In genomic region chr12:112063264-112063663, GRCh38 we compare ENCODE assay signal across 22 cellular contexts. TPM values are rescaled to one million over a fixed set of nuclear protein-coding genes. Genes with fewer than 3 reads are reported as not detected.
DNase-seq lines count a peak whose midpoint lies in the region; ATAC-seq, FAIRE-seq and TF ChIP-seq lines count a peak whose summit lies in the region.
"Had no signal": no experiment of that assay in that cellular context is flagged by ENCODE, and none has a peak within 500 bp of the region (broad histone marks: within the 10 kb centered on the region; RNA-seq: fewer than 3 reads in every experiment).

No MANE protein-coding gene starts in this region.

- no peak overlapping the region for H2AFZ ChIP-seq in K562 (ENCODE audit: low read depth, low read length)
- H2AFZ ChIP-seq: GM23338 had no signal

- BruUV-seq in Panc1 (replicated peaks; lab: Mats Ljungman, UMichigan) (TSS peak; percentile 50), K562 (replicated peaks; lab: Mats Ljungman, UMichigan) (no TSS peak)

- H4K20me1 ChIP-seq in K562 (replicated peaks; ENCODE audit: control insufficient read depth, insufficient read depth, low read length): no peaks in the 10 kb centered on the region

- POLR2A ChIA-PET in Panc1 (lab: Charles Lee) (no interaction called here), K562 (lab: Yijun Ruan, JAX) (interaction anchor here (1.2 kb wide), 1 partner anchor 65 kb away, joined by 3 read pairs; no protein-coding TSS in a partner anchor)

- H3K27ac ChIP-seq in Panc1 (ENCODE audit: low read length): no peak overlapping the region
- H3K27ac ChIP-seq in K562 (ENCODE audit: extremely low read depth, low read depth, low read length): no peak overlapping the region
- H3K27ac ChIP-seq in psoas muscle: no peak overlapping the region
- H3K27ac ChIP-seq: 22Rv1 had no signal

- DNase-seq in activated T-cell treated with anti-CD3 and anti-CD28 coated beads, Interleukin-2, amount 50 U/mL, for 72 hours: no peak
- no peak for DNase-seq in activated T-cell treated with anti-CD3 and anti-CD28 coated beads, Interleukin-2, amount 50 U/mL, for 1 hour
- no peak for DNase-seq in Panc1 (ENCODE audit: low read depth, low spot score)
- DNase-seq in K562 (ENCODE audit: extremely low read depth in 1 of 4, low spot score in 3 of 4): no peak
- no peak for DNase-seq in T-helper 2 cell
- no peak for DNase-seq in psoas muscle
- DNase-seq: ACHN; AML-193; C1 segment of cervical spinal cord; Calu3; CD4-positive, alpha-beta memory T cell; COR-L47; DMS53; DMS79 treated with DMSO at 0.1 percent for 48 hours; GF-D8; H9 had no signal

- no peak overlapping the region for H3K4me3 Mint-ChIP-seq in activated T-cell treated with anti-CD3 and anti-CD28 coated beads, Interleukin-2, amount 50 U/mL, for 72 hours
- H3K4me3 Mint-ChIP-seq: CD4-positive, alpha-beta memory T cell; GM23338; H9 had no signal

- H3K4me3 ChIP-seq in Panc1 (ENCODE audit: low read depth in 2 of 2, low read length in 2 of 2) (no peak overlapping the region), K562 (no peak overlapping the region), psoas muscle (no peak overlapping the region)
- H3K4me3 ChIP-seq: GM23338 had no signal

- H3K9ac ChIP-seq in K562 (ENCODE audit: insufficient read depth in 1 of 2, low read depth in 2 of 2, low read length in 2 of 2): no peak overlapping the region

- CTCF ChIA-PET in Panc1 (lab: Charles Lee) (no interaction called here), K562 (lab: Yijun Ruan, JAX; ENCODE audit: low intra/inter-chr PET ratio) (no interaction called here)

- in situ Hi-C loops in Panc1 (cut with HindIII; ENCODE audit: low pct_unique_long_range_greater_than_20kb, low sequenced_read_pairs) (no loop called here), K562 (cut with MboI) (no loop called here)

- no peak for TF ChIP-seq EP300 in K562 (IDR thresholded peaks at IDR 0.05; ENCODE audit: low read length)

- no peaks in the 10 kb centered on the region for H3K27me3 Mint-ChIP-seq in activated T-cell treated with anti-CD3 and anti-CD28 coated beads, Interleukin-2, amount 50 U/mL, for 72 hours (ENCODE audit: low read depth)
- H3K27me3 Mint-ChIP-seq: CD4-positive, alpha-beta memory T cell had no signal

- H3K4me1 ChIP-seq in Panc1 (ENCODE audit: control insufficient read depth, insufficient read depth, low read length) (no peaks in the 10 kb centered on the region), K562 (replicated peaks in 1 of 2; ENCODE audit: control insufficient read depth in 2 of 2, insufficient read depth in 2 of 2, low read length in 2 of 2) (no peaks in the 10 kb centered on the region), psoas muscle (no peaks in the 10 kb centered on the region)

- no peaks in the 10 kb centered on the region for H3K9me3 ChIP-seq in Panc1 (ENCODE audit: control insufficient read depth, insufficient read depth, low read depth, low read length)
- H3K9me3 ChIP-seq in K562 (replicated peaks; ENCODE audit: control insufficient read depth, insufficient read depth, low read depth, low read length): no peaks in the 10 kb centered on the region
- H3K9me3 ChIP-seq in psoas muscle: no peaks in the 10 kb centered on the region

- no peaks in the 10 kb centered on the region; the same call in 2 of the 3 replicates for H3K79me2 ChIP-seq in K562 (ENCODE audit: control insufficient read depth, insufficient read depth, low read length)

- no peak for FAIRE-seq in K562 (lab: Jason Lieb, UNC)
- FAIRE-seq: A204.1, GM12891, GM18507 had no signal

- H3K36me3 ChIP-seq in Panc1 (ENCODE audit: control insufficient read depth, insufficient read depth, low read length): peaks cover 38% of the 10 kb centered on the region
- H3K36me3 ChIP-seq in K562 (ENCODE audit: control insufficient read depth, insufficient read depth, low read length): peaks cover 89% of the 10 kb centered on the region
- peaks cover 12 to 100% of the 10 kb centered on the region in 2 donors for H3K36me3 ChIP-seq in psoas muscle (ENCODE audit: insufficient read depth in 1 of 2, low read depth in 1 of 2)

- H3K9me3 Mint-ChIP-seq in activated T-cell treated with anti-CD3 and anti-CD28 coated beads, Interleukin-2, amount 50 U/mL, for 72 hours: no peaks in the 10 kb centered on the region
- H3K9me3 Mint-ChIP-seq: CD4-positive, alpha-beta memory T cell; GM23338; H9 had no signal

- peaks cover 7 to 35% of the 10 kb centered on the region in 2 donors for H3K36me3 Mint-ChIP-seq in activated T-cell treated with anti-CD3 and anti-CD28 coated beads, Interleukin-2, amount 50 U/mL, for 72 hours (ENCODE audit: insufficient read depth in 2 of 2)

- TF ChIP-seq POLR2A in K562 (conservative IDR thresholded peaks at IDR 0.05): no peak

- no peak overlapping the region for H3K4me2 ChIP-seq in K562 (ENCODE audit: insufficient read depth, low read length)
- H3K4me2 ChIP-seq: GM23338 had no signal

- intact Hi-C loops in Panc1 (cut with micrococcal nuclease; ENCODE audit: unreplicated experiment): no loop called here
- intact Hi-C loops in K562 (cut with micrococcal nuclease): no loop called here
- intact Hi-C loops in psoas muscle (cut with DNase I): loop anchor here in 1 of 2 donors (10.0 kb wide), 1 partner anchor 182 kb away; no protein-coding TSS in a partner anchor

- no peaks in the 10 kb centered on the region for H3K27me3 ChIP-seq in Panc1 (ENCODE audit: control insufficient read depth, insufficient read depth, low read length)
- no peaks in the 10 kb centered on the region for H3K27me3 ChIP-seq in K562 (ENCODE audit: control insufficient read depth in 2 of 2, insufficient read depth in 2 of 2, low read length in 2 of 2)
- H3K27me3 ChIP-seq in psoas muscle (ENCODE audit: insufficient read depth in 3 of 3, low read length in 2 of 3): no peaks in the 10 kb centered on the region

- no peaks in the 10 kb centered on the region for H3K9me1 ChIP-seq in K562 (ENCODE audit: control insufficient read depth, insufficient read depth, low read length)

- TF ChIP-seq CTCF in Panc1 (IDR thresholded peaks at IDR 0.05) (no peak), K562 (IDR thresholded peaks at IDR 0.05 in 2 of 3, conservative IDR thresholded peaks at IDR 0.05 in 1 of 3; ENCODE audit: insufficient read depth in 2 of 3, low read depth in 1 of 3, low read length in 3 of 3) (no peak), psoas muscle (IDR thresholded peaks at IDR 0.05) (no peak)

- ATAC-seq in activated T-cell treated with anti-CD3 and anti-CD28 coated beads, Interleukin-2, amount 50 U/mL, for 72 hours (replicated peaks in 1 of 2): no peak
- ATAC-seq in Panc1 (no peak), K562 (no peak), psoas muscle (no peak)
- ATAC-seq: GM23338, HCT116 had no signal

- no peak for TF ChIP-seq RAD21 in K562 (CRISPR knock-in tag; conservative IDR thresholded peaks at IDR 0.05 in 1 of 2, IDR thresholded peaks at IDR 0.05 in 1 of 2)

- no peaks in the 10 kb centered on the region for H3K4me1 Mint-ChIP-seq in activated T-cell treated with anti-CD3 and anti-CD28 coated beads, Interleukin-2, amount 50 U/mL, for 72 hours (ENCODE audit: low read depth)
- H3K4me1 Mint-ChIP-seq: CD4-positive, alpha-beta memory T cell; GM23338; H9 had no signal

- H3K27ac Mint-ChIP-seq in activated T-cell treated with anti-CD3 and anti-CD28 coated beads, Interleukin-2, amount 50 U/mL, for 72 hours: peak overlapping the region; percentile 55
- H3K27ac Mint-ChIP-seq: GM23338 had no signal

- 89% methylated on average over 2 of the region's 2 CpGs for WGBS in K562 (ENCODE audit: insufficient coverage, low coverage, missing lambda C conversion rate)
- WGBS in psoas muscle, 3 donors: 96 to 99% (median 96%) methylated on average over 2 of the region's 2 CpGs

RNA-seq across cellular contexts. Expression of gene NAA25, which starts 45.3 kb away (rescaled TPM):
- total RNA-seq in activated T-cell treated with anti-CD3 and anti-CD28 coated beads, Interleukin-2, amount 50 U/mL, for 72 hours: 10 to 100 TPM; 36.3 to 47.0 TPM
- total RNA-seq in Panc1 (2021; ENCODE audit: unreplicated experiment) (32.2 TPM), K562 (2014; rRNA removed) (31.6 and 33.9 TPM in 2 replicates), K562 (2014; rRNA removed; fragmentation: Illumina TruSeq; extraction: Trizol) (48.9 and 54.7 TPM in 2 replicates), K562 (2015; rRNA removed; fragmentation: Illumina TruSeq; extraction: Trizol) (38.9 and 41.9 TPM in 2 replicates), K562 (2021) (59.6 and 61.2 TPM in 2 replicates), psoas muscle (10 to 100 TPM; 28.1 to 46.5 (median 42.0) TPM)
- 9.4 TPM for polyA plus RNA-seq in Panc1 (2012; ENCODE audit: insufficient read length)
- total RNA-seq in K562 (2011; cell fraction: chromatin; rRNA removed; ENCODE audit: low replicate concordance): 167 and 302 TPM in 2 replicates
- 45.2 and 50.9 TPM in 2 replicates for total RNA-seq in K562 (2011; cell fraction: nucleolus; rRNA removed)
- 116 and 186 TPM in 2 replicates for total RNA-seq in K562 (2011; cell fraction: nucleoplasm; rRNA removed)
- polyA plus RNA-seq in K562 (2011; rRNA removed) (46.2 and 54.6 TPM in 2 replicates), K562 (2014; fragmentation: Illumina TruSeq; extraction: Trizol) (35.5 and 49.4 TPM in 2 replicates), K562 (2014; fragmentation: Nextera tagmentation; extraction: Ambion mirVana) (10 to 100 TPM; 40.6 to 53.4 TPM), K562 (2014; rRNA removed) (26.6 and 29.0 TPM in 2 replicates), psoas muscle (10 to 100 TPM; 10.9 to 27.3 (median 12.3) TPM)
- polyA plus RNA-seq in K562 (2011; cell fraction: cytosol; rRNA removed): 10.5 and 26.2 TPM in 2 replicates
- 44.3 and 58.7 TPM in 2 replicates for polyA plus RNA-seq in K562 (2011; cell fraction: nucleus; rRNA removed)
- 15.7 and 17.3 TPM in 2 replicates for polyA plus RNA-seq in K562 (2012)
- 150 and 152 TPM in 2 replicates for polyA minus RNA-seq in K562 (2011; rRNA and poly(A)+ RNA removed)
- polyA minus RNA-seq in K562 (2011; cell fraction: cytosol; rRNA and poly(A)+ RNA removed): 40.7 and 41.9 TPM in 2 replicates
- 35.0 and 66.2 TPM in 2 replicates for polyA minus RNA-seq in K562 (2011; cell fraction: nucleus; rRNA and poly(A)+ RNA removed)

RNA-seq across cellular contexts. Expression of gene ERP29, which starts 50.0 kb away (rescaled TPM):
- total RNA-seq in activated T-cell treated with anti-CD3 and anti-CD28 coated beads, Interleukin-2, amount 50 U/mL, for 72 hours: 100 to 1,000 TPM; 145 to 154 TPM
- total RNA-seq in Panc1 (2021; ENCODE audit: unreplicated experiment) (69.7 TPM), K562 (2014; rRNA removed) (58.6 and 60.7 TPM in 2 replicates), K562 (2014; rRNA removed; fragmentation: Illumina TruSeq; extraction: Trizol) (112 and 113 TPM in 2 replicates), K562 (2015; rRNA removed; fragmentation: Illumina TruSeq; extraction: Trizol) (133 TPM in 2 replicates), K562 (2021) (82.3 and 97.5 TPM in 2 replicates), psoas muscle (10 to 100 TPM; 15.3 to 24.3 (median 19.6) TPM)
- polyA plus RNA-seq in Panc1 (2012; ENCODE audit: insufficient read length): 89.5 TPM
- total RNA-seq in K562 (2011; cell fraction: chromatin; rRNA removed; ENCODE audit: low replicate concordance): 69.6 and 72.2 TPM in 2 replicates
- total RNA-seq in K562 (2011; cell fraction: nucleolus; rRNA removed): 118 and 126 TPM in 2 replicates
- total RNA-seq in K562 (2011; cell fraction: nucleoplasm; rRNA removed): 117 and 135 TPM in 2 replicates
- polyA plus RNA-seq in K562 (2011; rRNA removed) (111 and 129 TPM in 2 replicates), K562 (2014; fragmentation: Illumina TruSeq; extraction: Trizol) (106 and 110 TPM in 2 replicates), K562 (2014; fragmentation: Nextera tagmentation; extraction: Ambion mirVana) (100 to 1,000 TPM in 1 of 2 experiments, 10 to 100 TPM in 1; 42.4 to 146 TPM), K562 (2014; rRNA removed) (136 and 137 TPM in 2 replicates), psoas muscle (10 to 100 TPM; 26.8 to 38.7 (median 32.4) TPM)
- 56.1 and 102 TPM in 2 replicates for polyA plus RNA-seq in K562 (2011; cell fraction: cytosol; rRNA removed)
- polyA plus RNA-seq in K562 (2011; cell fraction: nucleus; rRNA removed): 32.9 and 55.8 TPM in 2 replicates
- polyA plus RNA-seq in K562 (2012): 139 and 228 TPM in 2 replicates
- polyA minus RNA-seq in K562 (2011; rRNA and poly(A)+ RNA removed): 46.1 and 59.2 TPM in 2 replicates
- 25.2 and 32.2 TPM in 2 replicates for polyA minus RNA-seq in K562 (2011; cell fraction: cytosol; rRNA and poly(A)+ RNA removed)
- polyA minus RNA-seq in K562 (2011; cell fraction: nucleus; rRNA and poly(A)+ RNA removed): 10.2 and 19.7 TPM in 2 replicates

RNA-seq across cellular contexts. Expression of gene TMEM116, which starts 50.3 kb away (rescaled TPM):
- 10 to 100 TPM; 19.4 to 21.0 TPM for total RNA-seq in activated T-cell treated with anti-CD3 and anti-CD28 coated beads, Interleukin-2, amount 50 U/mL, for 72 hours
- total RNA-seq in Panc1 (2021; ENCODE audit: unreplicated experiment) (10.2 TPM), K562 (2014; rRNA removed) (5.2 and 10.0 TPM in 2 replicates), K562 (2014; rRNA removed; fragmentation: Illumina TruSeq; extraction: Trizol) (14.2 and 15.6 TPM in 2 replicates), K562 (2015; rRNA removed; fragmentation: Illumina TruSeq; extraction: Trizol) (9.0 and 10.7 TPM in 2 replicates), K562 (2021) (10.8 and 11.1 TPM in 2 replicates), psoas muscle (1 to 10 TPM; 3.2 to 7.3 (median 5.8) TPM)
- 9.1 TPM for polyA plus RNA-seq in Panc1 (2012; ENCODE audit: insufficient read length)
- total RNA-seq in K562 (2011; cell fraction: chromatin; rRNA removed; ENCODE audit: low replicate concordance): 107 and 160 TPM in 2 replicates
- total RNA-seq in K562 (2011; cell fraction: nucleolus; rRNA removed): 75.5 and 75.9 TPM in 2 replicates
- total RNA-seq in K562 (2011; cell fraction: nucleoplasm; rRNA removed): 121 and 154 TPM in 2 replicates
- polyA plus RNA-seq in K562 (2011; rRNA removed) (78.6 and 98.3 TPM in 2 replicates), K562 (2014; fragmentation: Illumina TruSeq; extraction: Trizol) (13.9 and 14.4 TPM in 2 replicates), K562 (2014; fragmentation: Nextera tagmentation; extraction: Ambion mirVana) (10 to 100 TPM; 19.2 to 22.9 TPM), K562 (2014; rRNA removed) (12.7 and 16.3 TPM in 2 replicates), psoas muscle (10 to 100 TPM in 1 of 3 donors, 1 to 10 TPM in 2; 3.9 to 12.5 (median 4.7) TPM)
- 41.1 and 95.9 TPM in 2 replicates for polyA plus RNA-seq in K562 (2011; cell fraction: cytosol; rRNA removed)
- polyA plus RNA-seq in K562 (2011; cell fraction: nucleus; rRNA removed): 61.9 and 123 TPM in 2 replicates
- polyA plus RNA-seq in K562 (2012): 12.9 and 20.1 TPM in 2 replicates
- 44.7 and 67.7 TPM in 2 replicates for polyA minus RNA-seq in K562 (2011; rRNA and poly(A)+ RNA removed)
- polyA minus RNA-seq in K562 (2011; cell fraction: cytosol; rRNA and poly(A)+ RNA removed): 15.4 and 22.0 TPM in 2 replicates
- polyA minus RNA-seq in K562 (2011; cell fraction: nucleus; rRNA and poly(A)+ RNA removed): 23.4 and 62.4 TPM in 2 replicates
